Comparison of ENCODE assay signal across 20 cellular contexts in genomic region chr14:101226603-101227425, GRCh38.
DNase-seq lines count a peak whose midpoint lies in the region; ATAC-seq, FAIRE-seq and TF ChIP-seq lines count a peak whose summit lies in the region.
"Had no signal": no experiment of that assay in that cellular context is flagged by ENCODE, and none has a peak within 500 bp of the region (broad histone marks: within the 10 kb centered on the region; RNA-seq: fewer than 3 reads in every experiment).

No MANE protein-coding gene starts in this region.

- no peak overlapping the region for H3K14ac ChIP-seq in H1 (ENCODE audit: insufficient read length)

- POLR2A ChIA-PET in activated CD4-positive, alpha-beta memory T cell treated with anti-CD3 and anti-CD28 coated beads, Interleukin-2, amount 10 ng/mL, durations not matched to agents 7 days and 5 days (lab: Charles Lee), result no interaction called here
- POLR2A ChIA-PET in activated CD4-positive, alpha-beta memory T cell treated with anti-CD3 and anti-CD28 coated beads for 36 hours (lab: Charles Lee), result no interaction called here
- POLR2A ChIA-PET in H1 (lab: Charles Lee; ENCODE audit: partially characterized antibody), result interaction anchor here (1.6 kb wide), 1 partner anchor 26 kb away, joined by 3 read pairs; no protein-coding TSS in a partner anchor

- no peak overlapping the region for H2BK120ac ChIP-seq in H1 (replicated peaks; ENCODE audit: low read depth, low read length)

- TF ChIP-seq RAD21 in H1 (IDR thresholded peaks at IDR 0.05 in 1 of 2, conservative IDR thresholded peaks at IDR 0.05 in 1 of 2; ENCODE audit: low read depth in 2 of 2, low read length in 2 of 2), result no peak

- TF ChIP-seq EP300 in H1 (IDR thresholded peaks at IDR 0.05; ENCODE audit: borderline replicate concordance in 1 of 2, low read depth in 2 of 2, low read length in 2 of 2), result no peak

- H3K9me3 ChIP-seq in H1 (ENCODE audit: insufficient read depth in 2 of 2, low read depth in 1 of 2, low read length in 1 of 2) (no peaks in the 10 kb centered on the region), upper lobe of right lung (no peaks in the 10 kb centered on the region)
- H3K9me3 ChIP-seq: A549, thoracic aorta had no signal

- no peak for TF ChIP-seq CTCF in H1 (IDR thresholded peaks at IDR 0.05; ENCODE audit: control extremely low read depth in 1 of 3, insufficient read depth in 1 of 3, low read depth in 1 of 3, low read length in 3 of 3)
- no peak for TF ChIP-seq CTCF in nephron (IDR thresholded peaks at IDR 0.05; ENCODE audit: unreplicated experiment in 3 of 3)
- no peak for TF ChIP-seq CTCF in upper lobe of right lung (IDR thresholded peaks at IDR 0.05)

- no peaks in the 10 kb centered on the region for H3K79me2 ChIP-seq in H1 (ENCODE audit: control insufficient read depth in 1 of 2, insufficient read depth in 2 of 2, low read length in 2 of 2)

- no peak overlapping the region for H3K18ac ChIP-seq in H1 (ENCODE audit: extremely low read depth, low read length)

- H3K23me2 ChIP-seq in H1 (ENCODE audit: low read depth, low read length), result no peaks in the 10 kb centered on the region

- H3K36me3 ChIP-seq in H1 (ENCODE audit: control insufficient read depth in 2 of 4, insufficient read depth in 4 of 4, low read length in 3 of 4), result no peaks in the 10 kb centered on the region
- no peaks in the 10 kb centered on the region for H3K36me3 ChIP-seq in upper lobe of right lung
- H3K36me3 ChIP-seq: thoracic aorta had no signal

- H4K91ac ChIP-seq in H1 (replicated peaks; ENCODE audit: insufficient read length, low read length), result no peak overlapping the region

- no peak overlapping the region for H3K23ac ChIP-seq in H1 (ENCODE audit: insufficient read length)

- no peak overlapping the region for H2BK15ac ChIP-seq in H1 (ENCODE audit: low read length)

- H2BK5ac ChIP-seq in H1 (ENCODE audit: low read depth, low read length), result no peak overlapping the region

- peaks cover 4% of the 10 kb centered on the region for H3K4me1 Mint-ChIP-seq in activated CD4-positive, alpha-beta memory T cell treated with anti-CD3 and anti-CD28 coated beads, Interleukin-2, amount 10 ng/mL, durations not matched to agents 7 days and 5 days
- H3K4me1 Mint-ChIP-seq in activated CD4-positive, alpha-beta memory T cell treated with anti-CD3 and anti-CD28 coated beads for 36 hours (ENCODE audit: low read depth), result no peaks in the 10 kb centered on the region
- H3K4me1 Mint-ChIP-seq in nephron, result peaks cover 63% of the 10 kb centered on the region
- H3K4me1 Mint-ChIP-seq in activated T-cell treated with anti-CD3 and anti-CD28 coated beads, Interleukin-2, amount 50 U/mL, for 72 hours (ENCODE audit: low read depth), result peaks cover 5% of the 10 kb centered on the region
- H3K4me1 Mint-ChIP-seq: activated CD4-positive, alpha-beta T cell treated with anti-CD3 and anti-CD28 coated beads, Interleukin-2, amount 10 ng/mL, durations not matched to agents 7 days and 5 days; CD14-positive monocyte had no signal

- intact Hi-C loops in activated CD4-positive, alpha-beta memory T cell treated with anti-CD3 and anti-CD28 coated beads for 36 hours (cut with micrococcal nuclease), result no loop called here
- intact Hi-C loops in upper lobe of right lung (cut with DNase I), result no loop called here

- H3K27me3 ChIP-seq in H1 (replicated peaks in 1 of 4; ENCODE audit: control insufficient read depth in 3 of 4, extremely low read depth in 1 of 4, insufficient read depth in 3 of 4, low read length in 3 of 4), result peaks cover 0 to 4% (median under 1%) of the 10 kb centered on the region in 4 experiments; a peak in 4 of 7 replicates
- no peaks in the 10 kb centered on the region for H3K27me3 ChIP-seq in upper lobe of right lung
- H3K27me3 ChIP-seq: foreskin keratinocyte had no signal

- H4K5ac ChIP-seq in H1 (ENCODE audit: insufficient read length, low read depth, low read length), result no peak overlapping the region

- H3K4ac ChIP-seq in H1 (replicated peaks; ENCODE audit: insufficient read length, low read depth, low read length), result no peak overlapping the region

- no peaks in the 10 kb centered on the region for H3K36me3 Mint-ChIP-seq in activated CD4-positive, alpha-beta memory T cell treated with anti-CD3 and anti-CD28 coated beads, Interleukin-2, amount 10 ng/mL, durations not matched to agents 7 days and 5 days (ENCODE audit: low read depth)
- no peaks in the 10 kb centered on the region for H3K36me3 Mint-ChIP-seq in activated CD4-positive, alpha-beta memory T cell treated with anti-CD3 and anti-CD28 coated beads for 36 hours
- no peaks in the 10 kb centered on the region for H3K36me3 Mint-ChIP-seq in nephron (ENCODE audit: low read depth)
- no peaks in the 10 kb centered on the region for H3K36me3 Mint-ChIP-seq in activated T-cell treated with anti-CD3 and anti-CD28 coated beads, Interleukin-2, amount 50 U/mL, for 72 hours (ENCODE audit: insufficient read depth in 2 of 2)
- H3K36me3 Mint-ChIP-seq: activated naive CD4-positive, alpha-beta T cell treated with anti-CD3 and anti-CD28 coated beads, Interleukin-2, amount 50 U/mL, for 72 hours; CD14-positive monocyte had no signal

- peak; percentile 12 for ATAC-seq in upper lobe of right lung
- ATAC-seq in activated T-cell treated with anti-CD3 and anti-CD28 coated beads, Interleukin-2, amount 50 U/mL, for 72 hours (replicated peaks in 1 of 2), result no peak
- ATAC-seq: A549; activated naive CD4-positive, alpha-beta T cell treated with anti-CD3 and anti-CD28 coated beads, Interleukin-2, amount 50 U/mL, for 72 hours; foreskin keratinocyte had no signal

- CTCF ChIA-PET in activated CD4-positive, alpha-beta memory T cell treated with anti-CD3 and anti-CD28 coated beads, Interleukin-2, amount 10 ng/mL, durations not matched to agents 7 days and 5 days (lab: Charles Lee), result no interaction called here
- CTCF ChIA-PET in activated CD4-positive, alpha-beta memory T cell treated with anti-CD3 and anti-CD28 coated beads for 36 hours (lab: Charles Lee), result no interaction called here
- CTCF ChIA-PET in H1 (lab: Charles Lee; ENCODE audit: partially characterized antibody), result interaction anchor here (0.9 to 3.0 kb wide), 6 partner anchors 8 to 409 kb away, joined by 3 to 24 read pairs (median 4); no protein-coding TSS in a partner anchor

- peak; percentile 13 for DNase-seq in activated CD4-positive, alpha-beta memory T cell treated with anti-CD3 and anti-CD28 coated beads, Interleukin-2, amount 10 ng/mL, durations not matched to agents 7 days and 5 days
- no peak for DNase-seq in activated CD4-positive, alpha-beta memory T cell treated with anti-CD3 and anti-CD28 coated beads for 36 hours
- peak in 1 of 2 experiments; percentile 36 for DNase-seq in H1 (ENCODE audit: low read depth in 1 of 2, low spot score in 2 of 2)
- DNase-seq in upper lobe of right lung, result peak; percentile 62
- DNase-seq in NOMO-1 treated with dmso at 0.1 percent for 144 hours (lab: John Stamatoyannopoulos, UW; ENCODE audit: unreplicated experiment), result no peak
- no peak for DNase-seq in DMS 273 (lab: John Stamatoyannopoulos, UW; ENCODE audit: unreplicated experiment)
- DNase-seq in activated T-cell treated with anti-CD3 and anti-CD28 coated beads, Interleukin-2, amount 50 U/mL, for 72 hours, result no peak
- DNase-seq: activated CD4-positive, alpha-beta T cell treated with anti-CD3 and anti-CD28 coated beads, Interleukin-2, amount 10 ng/mL, durations not matched to agents 7 days and 5 days; activated T-cell treated with anti-CD3 and anti-CD28 coated beads, Interleukin-2, amount 50 U/mL, for 24 hours; DMS153; foreskin keratinocyte; NCI-H1694 treated with DMSO at 0.1 percent for 48 hours; RPMI8226; stimulated activated CD4-positive, alpha-beta T cell treated with anti-CD3 and anti-CD28 coated beads, Interleukin-4, amount 100 ng/mL, for 24 hours had no signal

- no peak overlapping the region for H3K4me3 Mint-ChIP-seq in activated CD4-positive, alpha-beta memory T cell treated with anti-CD3 and anti-CD28 coated beads, Interleukin-2, amount 10 ng/mL, durations not matched to agents 7 days and 5 days
- no peak overlapping the region for H3K4me3 Mint-ChIP-seq in activated CD4-positive, alpha-beta memory T cell treated with anti-CD3 and anti-CD28 coated beads for 36 hours
- peak overlapping the region in 2 of 3 experiments; percentile 15 to 60 for H3K4me3 Mint-ChIP-seq in nephron
- no peak overlapping the region for H3K4me3 Mint-ChIP-seq in activated T-cell treated with anti-CD3 and anti-CD28 coated beads, Interleukin-2, amount 50 U/mL, for 72 hours
- H3K4me3 Mint-ChIP-seq: activated CD4-positive, alpha-beta T cell treated with anti-CD3 and anti-CD28 coated beads, Interleukin-2, amount 10 ng/mL, durations not matched to agents 7 days and 5 days; activated T-cell treated with anti-CD3 and anti-CD28 coated beads, Interleukin-2, amount 50 U/mL, for 24 hours; CD14-positive monocyte had no signal

- H3K27ac ChIP-seq in H1 (ENCODE audit: low read depth, low read length) (no peak overlapping the region), upper lobe of right lung (no peak overlapping the region)
- H3K27ac ChIP-seq: foreskin keratinocyte, thoracic aorta had no signal

- peak overlapping the region; percentile 17; the same call in 1 of the 2 replicates for H2BK12ac ChIP-seq in H1 (ENCODE audit: low read depth, low read length)

- H4K8ac ChIP-seq in H1 (ENCODE audit: extremely low read depth, insufficient read depth, low read length), result no peak overlapping the region; the same call in 1 of the 2 replicates

- no peak overlapping the region for H2AK5ac ChIP-seq in H1 (ENCODE audit: low read depth, low read length)

- H3K27me3 Mint-ChIP-seq in activated CD4-positive, alpha-beta memory T cell treated with anti-CD3 and anti-CD28 coated beads, Interleukin-2, amount 10 ng/mL, durations not matched to agents 7 days and 5 days, result no peaks in the 10 kb centered on the region
- H3K27me3 Mint-ChIP-seq in activated CD4-positive, alpha-beta memory T cell treated with anti-CD3 and anti-CD28 coated beads for 36 hours, result peaks cover 9% of the 10 kb centered on the region
- H3K27me3 Mint-ChIP-seq in nephron (ENCODE audit: low read depth), result no peaks in the 10 kb centered on the region
- H3K27me3 Mint-ChIP-seq in activated T-cell treated with anti-CD3 and anti-CD28 coated beads, Interleukin-2, amount 50 U/mL, for 72 hours (ENCODE audit: low read depth), result peaks cover 6% of the 10 kb centered on the region
- H3K27me3 Mint-ChIP-seq: activated CD4-positive, alpha-beta T cell treated with anti-CD3 and anti-CD28 coated beads, Interleukin-2, amount 10 ng/mL, durations not matched to agents 7 days and 5 days had no signal

- no peak overlapping the region for H3K27ac Mint-ChIP-seq in activated CD4-positive, alpha-beta memory T cell treated with anti-CD3 and anti-CD28 coated beads, Interleukin-2, amount 10 ng/mL, durations not matched to agents 7 days and 5 days
- no peak overlapping the region for H3K27ac Mint-ChIP-seq in activated CD4-positive, alpha-beta memory T cell treated with anti-CD3 and anti-CD28 coated beads for 36 hours
- H3K27ac Mint-ChIP-seq in nephron, result peak overlapping the region; percentile 69 to 98 (median 93)
- H3K27ac Mint-ChIP-seq in activated T-cell treated with anti-CD3 and anti-CD28 coated beads, Interleukin-2, amount 50 U/mL, for 72 hours, result no peak overlapping the region
- H3K27ac Mint-ChIP-seq: activated CD4-positive, alpha-beta T cell treated with anti-CD3 and anti-CD28 coated beads, Interleukin-2, amount 10 ng/mL, durations not matched to agents 7 days and 5 days had no signal

- no peak for FAIRE-seq in H1 (lab: Jason Lieb, UNC)
- FAIRE-seq: A549, colon had no signal

- no peak for TF ChIP-seq POLR2A in H1 (IDR thresholded peaks at IDR 0.05; ENCODE audit: control extremely low read depth in 1 of 2, low read depth in 2 of 2, low read length in 2 of 2)

- no peak overlapping the region for H2BK20ac ChIP-seq in H1 (ENCODE audit: low read length)

- WGBS in H1 (ENCODE audit: extremely low coverage in 1 of 2, insufficient coverage in 1 of 2, insufficient read length in 1 of 2, insufficient replicate concordance in 2 of 2, low coverage in 1 of 2, low lambda C conversion rate in 2 of 2, missing lambda C conversion rate in 1 of 2), 2 experiments, result 95% methylated on average over 27 of the region's 27 CpGs; no CpG with 5 or more reads in 1 of the 2 experiments

- no peak overlapping the region for H3K4me2 ChIP-seq in H1 (ENCODE audit: insufficient read depth in 1 of 2, low read depth in 2 of 2, low read length in 2 of 2)
- H3K4me2 ChIP-seq: A549 had no signal

- H3K9me3 Mint-ChIP-seq in activated CD4-positive, alpha-beta memory T cell treated with anti-CD3 and anti-CD28 coated beads, Interleukin-2, amount 10 ng/mL, durations not matched to agents 7 days and 5 days, result no peaks in the 10 kb centered on the region
- H3K9me3 Mint-ChIP-seq in activated CD4-positive, alpha-beta memory T cell treated with anti-CD3 and anti-CD28 coated beads for 36 hours, result no peaks in the 10 kb centered on the region
- H3K9me3 Mint-ChIP-seq in nephron, result no peaks in the 10 kb centered on the region
- no peaks in the 10 kb centered on the region for H3K9me3 Mint-ChIP-seq in activated T-cell treated with anti-CD3 and anti-CD28 coated beads, Interleukin-2, amount 50 U/mL, for 72 hours
- H3K9me3 Mint-ChIP-seq: activated CD4-positive, alpha-beta T cell treated with anti-CD3 and anti-CD28 coated beads, Interleukin-2, amount 10 ng/mL, durations not matched to agents 7 days and 5 days; activated naive CD4-positive, alpha-beta T cell treated with anti-CD3 and anti-CD28 coated beads, Interleukin-2, amount 50 U/mL, for 72 hours; activated T-cell treated with anti-CD3 and anti-CD28 coated beads, Interleukin-2, amount 50 U/mL, for 24 hours; CD14-positive monocyte had no signal

- no peaks in the 10 kb centered on the region for H3K79me1 ChIP-seq in H1 (ENCODE audit: low read depth, low read length)

- H2AFZ ChIP-seq in H1 (ENCODE audit: low read length), result no peak overlapping the region

- no peak overlapping the region for H3K56ac ChIP-seq in H1 (replicated peaks; ENCODE audit: insufficient read length, low read depth, low read length)

- peaks cover 5 to 29% (median 15%) of the 10 kb centered on the region in 4 experiments for H3K4me1 ChIP-seq in H1 (replicated peaks in 1 of 4; ENCODE audit: control insufficient read depth in 3 of 4, insufficient read depth in 4 of 4, low read length in 3 of 4)
- H3K4me1 ChIP-seq in upper lobe of right lung, result no peaks in the 10 kb centered on the region
- H3K4me1 ChIP-seq: foreskin keratinocyte had no signal

- no peaks in the 10 kb centered on the region for H4K20me1 ChIP-seq in H1 (replicated peaks in 1 of 2; ENCODE audit: control insufficient read depth in 1 of 2, insufficient read depth in 2 of 2, low read length in 2 of 2)

- no peak overlapping the region for H3K4me3 ChIP-seq in H1 (ENCODE audit: extremely low read depth in 1 of 4, insufficient read depth in 2 of 4, low read depth in 3 of 4, low read length in 4 of 4)
- no peak overlapping the region for H3K4me3 ChIP-seq in upper lobe of right lung
- H3K4me3 ChIP-seq: A549, thoracic aorta had no signal

- no peak overlapping the region for H3K9ac ChIP-seq in H1 (replicated peaks in 1 of 4; ENCODE audit: extremely low read depth in 1 of 4, low read depth in 3 of 4, low read length in 3 of 4)

Comparison
In these comparisons a context has a peak if more than half of its experiments do, and no peak if none do; other contexts are left out.
1. DNase-seq: peak in activated CD4-positive, alpha-beta memory T cell treated with anti-CD3 and anti-CD28 coated beads, Interleukin-2, amount 10 ng/mL, durations not matched to agents 7 days and 5 days (single experiment) and upper lobe of right lung (single experiment); none in activated CD4-positive, alpha-beta memory T cell treated with anti-CD3 and anti-CD28 coated beads for 36 hours (single experiment), NOMO-1 treated with dmso at 0.1 percent for 144 hours (single experiment), DMS 273 (single experiment) and activated T-cell treated with anti-CD3 and anti-CD28 coated beads, Interleukin-2, amount 50 U/mL, for 72 hours (0 of 2).
2. H3K27ac Mint-ChIP-seq: peak in nephron (3 of 3); none in activated CD4-positive, alpha-beta memory T cell treated with anti-CD3 and anti-CD28 coated beads, Interleukin-2, amount 10 ng/mL, durations not matched to agents 7 days and 5 days (single experiment), activated CD4-positive, alpha-beta memory T cell treated with anti-CD3 and anti-CD28 coated beads for 36 hours (single experiment) and activated T-cell treated with anti-CD3 and anti-CD28 coated beads, Interleukin-2, amount 50 U/mL, for 72 hours (single experiment).
3. H3K4me3 Mint-ChIP-seq: peak in nephron (2 of 3); none in activated CD4-positive, alpha-beta memory T cell treated with anti-CD3 and anti-CD28 coated beads, Interleukin-2, amount 10 ng/mL, durations not matched to agents 7 days and 5 days (single experiment), activated CD4-positive, alpha-beta memory T cell treated with anti-CD3 and anti-CD28 coated beads for 36 hours (single experiment) and activated T-cell treated with anti-CD3 and anti-CD28 coated beads, Interleukin-2, amount 50 U/mL, for 72 hours (0 of 2).